8 cellular contexts compared by ENCODE assay signal in the genomic region with DNA sequence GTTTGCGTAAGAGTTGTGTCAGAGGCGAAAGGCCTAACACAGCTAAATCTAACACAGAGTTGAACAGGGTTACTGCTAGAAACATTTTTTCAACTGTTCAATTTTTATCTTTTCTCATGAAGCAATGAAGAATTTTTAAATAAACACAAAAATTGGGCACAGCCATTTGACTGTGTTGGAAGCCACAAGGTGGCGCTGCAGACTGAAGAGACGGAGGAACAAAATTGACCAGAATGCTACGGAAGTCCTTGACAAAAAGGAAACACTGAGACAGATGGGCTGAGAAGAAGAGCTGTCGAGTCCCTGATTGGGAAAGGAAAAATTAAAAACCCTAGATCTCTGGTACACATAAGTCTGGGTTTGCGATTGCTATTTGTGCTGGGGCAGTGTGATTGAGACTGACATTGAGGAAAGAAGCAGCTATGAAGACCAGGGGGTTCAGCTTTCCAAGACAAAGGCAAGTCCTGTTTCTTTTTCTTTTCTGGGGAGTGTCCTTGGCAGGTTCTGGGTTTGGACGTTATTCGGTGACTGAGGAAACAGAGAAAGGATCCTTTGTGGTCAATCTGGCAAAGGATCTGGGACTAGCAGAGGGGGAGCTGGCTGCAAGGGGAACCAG. TPM values are rescaled to one million over a fixed set of nuclear protein-coding genes. Genes with fewer than 3 reads are reported as not detected.
DNase-seq lines count a peak whose midpoint lies in the region; ATAC-seq and TF ChIP-seq lines count a peak whose summit lies in the region.

A gene (plus strand): TSS at position 265 of the 616 bp plus-strand sequence. CDS start 158 bp downstream, at position 423.

- peak; percentile 56 for TF ChIP-seq CTCF in AG10803 (conservative IDR thresholded peaks at IDR 0.05; ENCODE audit: low read length)
- peak; percentile 39 for TF ChIP-seq CTCF in GM12865 (IDR thresholded peaks at IDR 0.05; ENCODE audit: insufficient read depth, low read depth, low read length, missing control alignments)
- peak in 1 of 3 donors; percentile 38 for TF ChIP-seq CTCF in breast epithelium (IDR thresholded peaks at IDR 0.05)

- ATAC-seq in HG03342 (IDR thresholded peaks at IDR 0.05; ENCODE audit: unreplicated experiment) (no peak), GM18868 (IDR thresholded peaks at IDR 0.05; ENCODE audit: unreplicated experiment) (no peak)

- no peak for TF ChIP-seq POLR2A in breast epithelium (IDR thresholded peaks at IDR 0.05)

- DNase-seq in AG10803 (ENCODE audit: low read depth) (peak; percentile 25), GM12865 (ENCODE audit: low read depth) (peak; percentile 40), NCI-H69 (lab: John Stamatoyannopoulos, UW) (peak; percentile 80), breast epithelium (ENCODE audit: low spot score in 2 of 2) (no peak), GOT3 (lab: John Stamatoyannopoulos, UW) (no peak)

- H3K27me3 ChIP-seq in breast epithelium (no peaks in the 10 kb centered on the region), neuron (ENCODE audit: insufficient read depth, low read length) (no peaks in the 10 kb centered on the region)

- H3K4me3 ChIP-seq in AG10803 (ENCODE audit: low read length) (peak within 1 kb of the TSS; percentile 49), GM12865 (ENCODE audit: low read depth, low read length) (peak within 1 kb of the TSS; percentile 40), breast epithelium (peak within 1 kb of the TSS in 2 of 3 donors; percentile 22 to 44), neuron (ENCODE audit: low read length) (peak within 1 kb of the TSS; percentile 34)

- no peaks in the 10 kb centered on the region for H3K4me1 ChIP-seq in breast epithelium
- no peaks in the 10 kb centered on the region for H3K4me1 ChIP-seq in neuron (ENCODE audit: insufficient read depth, low read length)

- H3K27ac ChIP-seq in breast epithelium = no peak within 1 kb of the TSS

- H3K36me3 ChIP-seq in breast epithelium = no peaks in the 10 kb centered on the region
- no peaks in the 10 kb centered on the region for H3K36me3 ChIP-seq in neuron (ENCODE audit: insufficient read depth, low read length)

- H3K9me3 ChIP-seq in breast epithelium (peaks cover 67 to 90% of the 10 kb centered on the region in 2 donors), neuron (ENCODE audit: low read length) (peaks cover 17% of the 10 kb centered on the region)

- no peak within 1 kb of the TSS for H2AFZ ChIP-seq in neuron (ENCODE audit: low read depth, low read length)

- intact Hi-C loops in breast epithelium (cut with DNase I; ENCODE audit: low total_unique reads) = no loop called here

RNA-seq across cellular contexts. Expression of the gene that starts here (rescaled TPM):
- 1 to 10 TPM; 2.2 to 4.6 (median 4.1) TPM for total RNA-seq in breast epithelium

Comparison
In these comparisons a context has a peak if more than half of its experiments do, and no peak if none do; other contexts are left out.
1. DNase-seq: peak in AG10803 (single experiment), GM12865 (single experiment) and NCI-H69 (single experiment); none in breast epithelium (0 of 2) and GOT3 (single experiment).
2. Peak in every context shown above with its lines, with median percentiles within 50 percentile points of each other: H3K4me3 ChIP-seq.